In genomic region chr18:71374294-71374693, GRCh38 we compare ENCODE assay signal across 28 cellular contexts.
"Had no signal": no experiment of that assay in that cellular context is flagged by ENCODE, and none has a peak within 500 bp of the region (broad histone marks: within the 10 kb centered on the region; RNA-seq: fewer than 3 reads in every experiment).

No MANE protein-coding gene starts in this region.

- FAIRE-seq: K562, RCC 7860, TTC549 had no signal

- H3K4me1 ChIP-seq: ascending aorta had no signal

- H3K27me3 ChIP-seq: ascending aorta had no signal

- H3K4me3 ChIP-seq: ascending aorta, K562 had no signal

- H3K9me3 ChIP-seq: ascending aorta had no signal

- ATAC-seq: activated naive CD4-positive, alpha-beta T cell treated with anti-CD3 and anti-CD28 coated beads, Interleukin-2, amount 50 U/mL, for 72 hours; activated naive CD8-positive, alpha-beta T cell treated with anti-CD3 and anti-CD28 coated beads, Interleukin-2, amount 50 U/mL, for 24 hours; activated T-cell treated with anti-CD3 and anti-CD28 coated beads, Interleukin-2, amount 50 U/mL, for 4 hours; K562; T-helper 17 cell had no signal

- H3K36me3 ChIP-seq: ascending aorta had no signal

- H3K27ac ChIP-seq: ascending aorta had no signal

- DNase-seq: activated B cell treated with CpG ODN at 0.5 μM for 24 hours; activated CD4-positive, alpha-beta T cell treated with anti-CD3 and anti-CD28 coated beads for 1 hour; activated CD4-positive, alpha-beta T cell treated with anti-CD3 and anti-CD28 coated beads, Interleukin-2, amount 10 ng/mL, durations not matched to agents 24 days and 14 days; activated CD4-positive, alpha-beta T cell treated with anti-CD3 and anti-CD28 coated beads, Interleukin-2, amount 50 U/mL, for 48 hours; activated CD8-positive, alpha-beta memory T cell treated with anti-CD3 and anti-CD28 coated beads for 24 hours; activated effector memory CD4-positive, alpha-beta T cell treated with anti-CD3 and anti-CD28 coated beads, Interleukin-2, amount 50 U/mL, for 16 hours; activated naive CD4-positive, alpha-beta T cell treated with Interleukin-2 at 50 U/mL for 16 hours; activated naive CD8-positive, alpha-beta T cell treated with anti-CD3 and anti-CD28 coated beads, Interleukin-2, amount 50 U/mL, for 24 hours; activated T-cell treated with anti-CD3 and anti-CD28 coated beads, Interleukin-2, amount 50 U/mL, for 4 hours; amniotic stem cell; Karpas-422; NCI-H1105; NCI-H1436; NCI-H1694 treated with DMSO at 0.1 percent for 48 hours; NCI-H2029 treated with DMSO at 0.1 percent for 48 hours; NCI-H345; NCI-H510A; NCI-H526 treated with DMSO at 0.1 percent for 48 hours; NCI-H82; OCI-M1; SHP77 treated with DMSO at 0.1 percent for 48 hours; T-helper 17 cell; T-helper 9 cell had no signal
